33 cellular contexts compared by ENCODE assay signal in genomic region chr1:195243492-195243891, GRCh38.
"Had no signal": no experiment of that assay in that cellular context is flagged by ENCODE, and none has a peak within 500 bp of the region (broad histone marks: within the 10 kb centered on the region; RNA-seq: fewer than 3 reads in every experiment).

No MANE protein-coding gene starts in this region.

- H3K9me3 ChIP-seq: adrenal gland, body of pancreas, breast epithelium had no signal

- H3K27ac ChIP-seq: adrenal gland, body of pancreas, brain microvascular endothelial cell, breast epithelium, VCaP had no signal

- H3K4me3 ChIP-seq: adrenal gland, body of pancreas, breast epithelium had no signal

- H3K36me3 ChIP-seq: adrenal gland, brain microvascular endothelial cell, breast epithelium had no signal

- H3K4me1 ChIP-seq: adrenal gland, body of pancreas, breast epithelium had no signal

- H3K27me3 ChIP-seq: adrenal gland, body of pancreas, brain microvascular endothelial cell, breast epithelium had no signal

- FAIRE-seq: astrocyte, colon had no signal

- ATAC-seq: activated CD8-positive, alpha-beta T cell treated with anti-CD3 and anti-CD28 coated beads for 36 hours; activated naive CD4-positive, alpha-beta T cell treated with anti-CD3 and anti-CD28 coated beads, Interleukin-2, amount 50 U/mL, for 72 hours; activated T-cell treated with anti-CD3 and anti-CD28 coated beads, Interleukin-2, amount 50 U/mL, for 4 hours; activated T-cell treated with anti-CD3 and anti-CD28 coated beads, Interleukin-2, amount 50 U/mL, for 72 hours; activated T-helper 17 cell treated with anti-CD3 and anti-CD28 coated beads, Interleukin-2, amount 50 U/mL, for 72 hours; body of pancreas had no signal

- DNase-seq: activated B cell treated with CpG ODN at 0.5 μM for 24 hours; activated CD4-positive, alpha-beta memory T cell treated with anti-CD3 and anti-CD28 coated beads for 36 hours; activated CD4-positive, alpha-beta T cell treated with anti-CD3 and anti-CD28 coated beads for 4 hours; activated CD4-positive, alpha-beta T cell treated with anti-CD3 and anti-CD28 coated beads, Interleukin-2, amount 10 ng/mL, durations not matched to agents 24 days and 14 days; activated CD4-positive, alpha-beta T cell treated with anti-CD3 and anti-CD28 coated beads, Interleukin-2, amount 50 U/mL, for 1 hour; activated CD4-positive, alpha-beta T cell treated with anti-CD3 and anti-CD28 coated beads, Interleukin-2, amount 50 U/mL, for 4 hours; activated CD4-positive, CD25-positive, alpha-beta regulatory T cell treated with anti-CD3 and anti-CD28 coated beads, Interleukin-2, amount 50 U/mL, for 72 hours; activated CD8-positive, alpha-beta memory T cell treated with anti-CD3 and anti-CD28 coated beads, Interleukin-2, amount 50 U/mL, for 4 hours; activated CD8-positive, alpha-beta T cell treated with anti-CD3 and anti-CD28 coated beads for 36 hours; activated effector memory CD4-positive, alpha-beta T cell treated with anti-CD3 and anti-CD28 coated beads, Interleukin-2, amount 50 U/mL, for 16 hours; activated gamma-delta T cell treated with Interleukin-2 at 50 U/mL for 16 hours; activated naive CD4-positive, alpha-beta T cell; activated naive CD4-positive, alpha-beta T cell treated with anti-CD3 and anti-CD28 coated beads for 36 hours; activated naive CD4-positive, alpha-beta T cell treated with anti-CD3 and anti-CD28 coated beads, Interleukin-2, amount 50 U/mL, for 16 hours; activated naive CD8-positive, alpha-beta T cell treated with anti-CD3 and anti-CD28 coated beads for 36 hours; activated T-cell treated with anti-CD3 and anti-CD28 coated beads for 4 hours; activated T-cell treated with anti-CD3 and anti-CD28 coated beads, Interleukin-2, amount 50 U/mL, for 1 hour; activated T-cell treated with anti-CD3 and anti-CD28 coated beads, Interleukin-2, amount 50 U/mL, for 4 hours; activated T-cell treated with anti-CD3 and anti-CD28 coated beads, Interleukin-2, amount 50 U/mL, for 72 hours; adrenal gland; amniotic stem cell; aorta; body of pancreas; brain microvascular endothelial cell; central memory CD4-positive, alpha-beta T cell; T-helper 2 cell; T-helper 9 cell had no signal
